In genomic region chr7:32670105-32670504, GRCh38 we compare ENCODE assay signal across 1 cellular context.
TF ChIP-seq lines count a peak whose summit lies in the region.

No MANE protein-coding gene starts in this region.

TF ChIP-seq in HepG2, 621 proteins besides CTCF, POLR2A, EP300 and RAD21 (continued from another document and continues in another):
- TF ChIP-seq CSRNP1 (CRISPR knock-in tag; IDR thresholded peaks at IDR 0.05) (no peak), HES4 (CRISPR knock-in tag; IDR thresholded peaks at IDR 0.05; ENCODE audit: borderline replicate concordance) (no peak), FOXP4 (CRISPR knock-in tag; IDR thresholded peaks at IDR 0.05) (peak; percentile 86), HNF1A (IDR thresholded peaks at IDR 0.05; ENCODE audit: low read depth) (0 out of 2 replicates have a peak, but pooled peaks have one; percentile 16), HNF1A (CRISPR knock-in tag; IDR thresholded peaks at IDR 0.05; ENCODE audit: borderline replicate concordance) (no peak; the same call in 1 of the 2 replicates), HCFC1 (IDR thresholded peaks at IDR 0.05; ENCODE audit: low read depth, low read length) (no peak), ZNF317 (CRISPR knock-in tag; IDR thresholded peaks at IDR 0.05) (0 out of 2 replicates have a peak, but pooled peaks have one; percentile 28), ZBTB20 (CRISPR knock-in tag; IDR thresholded peaks at IDR 0.05; ENCODE audit: borderline replicate concordance, low read depth) (no peak), MBNL3 (CRISPR knock-in tag; conservative IDR thresholded peaks at IDR 0.05) (no peak), NFE2L2 (IDR thresholded peaks at IDR 0.05; ENCODE audit: low read length) (peak; percentile 78), SRSF1 (optimal IDR thresholded peaks at IDR 0.05; ENCODE audit: low read depth, low read length) (no peak), ZNF124 (CRISPR knock-in tag; IDR thresholded peaks at IDR 0.05) (peak; percentile 60; the same call in 1 of the 2 replicates), MED8 (CRISPR knock-in tag; IDR thresholded peaks at IDR 0.05; ENCODE audit: insufficient replicate concordance) (no peak), MXI1 (IDR thresholded peaks at IDR 0.05; ENCODE audit: borderline replicate concordance, low read depth, low read length) (no peak; the same call in 2 of the 3 replicates), CREBL2 (CRISPR knock-in tag; IDR thresholded peaks at IDR 0.05; ENCODE audit: borderline replicate concordance) (no peak), ZNF775 (CRISPR knock-in tag; IDR thresholded peaks at IDR 0.05; ENCODE audit: borderline replicate concordance) (no peak), ZNF33A (CRISPR knock-in tag; IDR thresholded peaks at IDR 0.05; ENCODE audit: borderline replicate concordance) (no peak), ATF5 (CRISPR knock-in tag; IDR thresholded peaks at IDR 0.05; ENCODE audit: low read depth) (no peak), PAWR (CRISPR knock-in tag; IDR thresholded peaks at IDR 0.05; ENCODE audit: borderline replicate concordance) (no peak), ZNF136 (CRISPR knock-in tag; IDR thresholded peaks at IDR 0.05; ENCODE audit: low read depth) (no peak), MXD3 (CRISPR knock-in tag; IDR thresholded peaks at IDR 0.05) (no peak), ZNF713 (CRISPR knock-in tag; IDR thresholded peaks at IDR 0.05) (no peak), ATF6 (CRISPR knock-in tag; conservative IDR thresholded peaks at IDR 0.05) (no peak), MTF2 (CRISPR knock-in tag; IDR thresholded peaks at IDR 0.05; ENCODE audit: borderline replicate concordance) (no peak), SMAD9 (CRISPR knock-in tag; IDR thresholded peaks at IDR 0.05) (no peak), HOXA3 (CRISPR knock-in tag; IDR thresholded peaks at IDR 0.05) (peak; percentile 79), MIER3 (CRISPR knock-in tag; IDR thresholded peaks at IDR 0.05; ENCODE audit: borderline replicate concordance) (peak; percentile 78; the same call in 1 of the 2 replicates), TGIF2 (CRISPR knock-in tag; IDR thresholded peaks at IDR 0.05) (peak; percentile 73), ZFP1 (CRISPR knock-in tag; IDR thresholded peaks at IDR 0.05) (no peak; the same call in 1 of the 2 replicates), NFRKB (IDR thresholded peaks at IDR 0.05) (no peak), RNF2 (conservative IDR thresholded peaks at IDR 0.05; ENCODE audit: low read depth) (no peak), ZNF350 (CRISPR knock-in tag; IDR thresholded peaks at IDR 0.05; ENCODE audit: borderline replicate concordance, low read depth) (0 out of 2 replicates have a peak, but pooled peaks have one; percentile 10), ZNF776 (CRISPR knock-in tag; IDR thresholded peaks at IDR 0.05) (no peak), ZBTB2 (CRISPR knock-in tag; IDR thresholded peaks at IDR 0.05; ENCODE audit: low read depth) (no peak), THYN1 (CRISPR knock-in tag; IDR thresholded peaks at IDR 0.05; ENCODE audit: borderline replicate concordance, low read depth) (no peak), ZNF160 (CRISPR knock-in tag; IDR thresholded peaks at IDR 0.05) (0 out of 2 replicates have a peak, but pooled peaks have one; percentile 28), ZFX (CRISPR knock-in tag; IDR thresholded peaks at IDR 0.05; ENCODE audit: low read depth) (no peak), REL (CRISPR knock-in tag; conservative IDR thresholded peaks at IDR 0.05) (no peak), SRSF9 (IDR thresholded peaks at IDR 0.05; ENCODE audit: borderline replicate concordance, insufficient read depth, low read depth, low read length, poor library complexity, severe bottlenecking) (no peak), CENPT (CRISPR knock-in tag; IDR thresholded peaks at IDR 0.05; ENCODE audit: low read depth) (no peak), MNT (IDR thresholded peaks at IDR 0.05) (no peak), ZSCAN31 (CRISPR knock-in tag; IDR thresholded peaks at IDR 0.05; ENCODE audit: low read depth) (no peak), ZNF329 (CRISPR knock-in tag; IDR thresholded peaks at IDR 0.05; ENCODE audit: low read depth) (no peak), MLLT10 (CRISPR knock-in tag; IDR thresholded peaks at IDR 0.05) (no peak), ZNF558 (CRISPR knock-in tag; IDR thresholded peaks at IDR 0.05; ENCODE audit: borderline replicate concordance) (no peak), PCBP1 (IDR thresholded peaks at IDR 0.05; ENCODE audit: borderline replicate concordance, low read depth, low read length) (no peak), THAP8 (CRISPR knock-in tag; IDR thresholded peaks at IDR 0.05; ENCODE audit: borderline replicate concordance) (no peak)
